ENCODE assay signal across 1 cellular context in genomic region chr2:42025151-42025582, GRCh38.
TF ChIP-seq lines count a peak whose summit lies in the region.

No MANE protein-coding gene starts in this region.

TF ChIP-seq in IMR-90, 13 proteins besides CTCF, POLR2A, EP300 and RAD21:
- TF ChIP-seq BHLHE40 (IDR thresholded peaks at IDR 0.05; ENCODE audit: low read depth, low read length) = no peak
- TF ChIP-seq MAZ (IDR thresholded peaks at IDR 0.05; ENCODE audit: borderline replicate concordance, low read depth, low read length) = peak; percentile 58; the same call in 1 of the 2 replicates
